Comparison of ENCODE assay signal across 11 cellular contexts in the genomic region with DNA sequence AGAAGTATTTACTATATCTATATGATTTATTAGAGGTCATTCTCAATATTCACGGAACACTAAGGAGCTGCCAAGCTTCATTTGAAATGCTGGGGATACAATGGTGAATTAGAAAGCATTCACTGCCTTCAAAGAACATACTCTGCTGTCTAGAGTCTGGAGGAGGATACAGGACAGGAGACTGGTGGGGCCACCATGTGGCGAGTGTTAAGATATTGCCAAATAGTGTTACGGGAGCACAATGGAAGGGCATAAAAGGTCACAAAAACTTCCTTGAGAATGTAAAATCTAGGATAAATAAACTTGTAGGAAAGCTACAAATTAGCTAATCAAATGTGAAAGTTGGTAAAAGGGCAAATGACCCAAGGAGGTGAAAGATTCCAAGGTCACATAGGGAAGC.
DNase-seq lines count a peak whose midpoint lies in the region; ATAC-seq and TF ChIP-seq lines count a peak whose summit lies in the region.
"Had no signal": no experiment of that assay in that cellular context is flagged by ENCODE, and none has a peak within 500 bp of the region (broad histone marks: within the 10 kb centered on the region; RNA-seq: fewer than 3 reads in every experiment).

No MANE protein-coding gene starts in this region.

- no peaks in the 10 kb centered on the region for H3K27me3 Mint-ChIP-seq in osteocyte (ENCODE audit: unreplicated experiment)
- H3K27me3 Mint-ChIP-seq: activated naive CD4-positive, alpha-beta T cell treated with anti-CD3 and anti-CD28 coated beads, Interleukin-2, amount 10 ng/mL, durations not matched to agents 7 days and 5 days had no signal

- H3K4me2 ChIP-seq in Loucy (ENCODE audit: low read depth, low read length, poor library complexity, severe bottlenecking): no peak overlapping the region
- H3K4me2 ChIP-seq in MM.1S (ENCODE audit: low read depth, low read length): no peak overlapping the region

- H3K36me3 Mint-ChIP-seq in osteocyte (ENCODE audit: unreplicated experiment): no peaks in the 10 kb centered on the region
- H3K36me3 Mint-ChIP-seq: activated naive CD4-positive, alpha-beta T cell treated with anti-CD3 and anti-CD28 coated beads, Interleukin-2, amount 10 ng/mL, durations not matched to agents 7 days and 5 days had no signal

- H3K36me3 ChIP-seq in GM06990 (ENCODE audit: control insufficient read depth, insufficient read depth, low read length) (no peaks in the 10 kb centered on the region), Loucy (ENCODE audit: insufficient read depth, low read length) (no peaks in the 10 kb centered on the region), MG63 (no peaks in the 10 kb centered on the region), MM.1S (replicated peaks; ENCODE audit: insufficient read depth, low read length) (no peaks in the 10 kb centered on the region)
- H3K36me3 ChIP-seq: sigmoid colon had no signal

- H3K4me3 Mint-ChIP-seq in osteocyte (ENCODE audit: unreplicated experiment): no peak overlapping the region
- H3K4me3 Mint-ChIP-seq: activated naive CD4-positive, alpha-beta T cell treated with anti-CD3 and anti-CD28 coated beads, Interleukin-2, amount 10 ng/mL, durations not matched to agents 7 days and 5 days had no signal

- H3F3A ChIP-seq in Loucy (ENCODE audit: low read depth): no peaks in the 10 kb centered on the region
- H3F3A ChIP-seq in MM.1S (ENCODE audit: insufficient read depth, low read length): no peaks in the 10 kb centered on the region

- H3K27me3 ChIP-seq in GM06990 (replicated peaks; ENCODE audit: control insufficient read depth, insufficient read depth, low read length) (no peaks in the 10 kb centered on the region), Loucy (ENCODE audit: insufficient read depth, low read length, poor library complexity, severe bottlenecking) (no peaks in the 10 kb centered on the region), dorsolateral prefrontal cortex (no peaks in the 10 kb centered on the region), MG63 (no peaks in the 10 kb centered on the region), MM.1S (replicated peaks; ENCODE audit: insufficient read depth, low read length) (no peaks in the 10 kb centered on the region)
- H3K27me3 ChIP-seq: sigmoid colon had no signal

- H3K9me2 ChIP-seq in Loucy (replicated peaks; ENCODE audit: low read depth, low read length) (no peaks in the 10 kb centered on the region), MM.1S (replicated peaks; ENCODE audit: insufficient read depth, low read length) (no peaks in the 10 kb centered on the region)

- H4K20me1 ChIP-seq in Loucy (ENCODE audit: insufficient read depth, low read length, poor library complexity, severe bottlenecking): no peaks in the 10 kb centered on the region
- no peaks in the 10 kb centered on the region for H4K20me1 ChIP-seq in MM.1S (ENCODE audit: insufficient read depth, low read length)

- H2AFZ ChIP-seq in Loucy (ENCODE audit: low read length) (no peak overlapping the region), MM.1S (ENCODE audit: low read length) (no peak overlapping the region)

- H3K4me3 ChIP-seq in GM06990 (replicated peaks; ENCODE audit: low read depth, low read length) (no peak overlapping the region), Loucy (ENCODE audit: low read length, poor library complexity, severe bottlenecking) (no peak overlapping the region), dorsolateral prefrontal cortex (no peak overlapping the region), MG63 (no peak overlapping the region), MM.1S (ENCODE audit: low read length) (no peak overlapping the region)
- H3K4me3 ChIP-seq: sigmoid colon had no signal

- H3K9ac ChIP-seq in Loucy (ENCODE audit: low read depth, low read length, poor library complexity, severe bottlenecking): no peak overlapping the region
- no peak overlapping the region for H3K9ac ChIP-seq in MM.1S (ENCODE audit: low read length)

- no peak overlapping the region for H3K27ac ChIP-seq in dorsolateral prefrontal cortex
- H3K27ac ChIP-seq in MM.1S (ENCODE audit: low read length): no peak overlapping the region
- H3K27ac ChIP-seq: sigmoid colon had no signal

- H3K4me1 ChIP-seq in Loucy (ENCODE audit: insufficient read depth, low read length, poor library complexity, severe bottlenecking): no peaks in the 10 kb centered on the region
- peaks cover 13% of the 10 kb centered on the region; the same call in 1 of the 2 replicates for H3K4me1 ChIP-seq in MM.1S (ENCODE audit: low read length)
- H3K4me1 ChIP-seq: sigmoid colon had no signal

- TF ChIP-seq CTCF in GM06990 (IDR thresholded peaks at IDR 0.05; ENCODE audit: insufficient read depth, low read length, poor library complexity, severe bottlenecking) (peak; percentile 12), Loucy (conservative IDR thresholded peaks at IDR 0.05; ENCODE audit: low read length) (peak; percentile 35; the same call in 1 of the 2 replicates), dorsolateral prefrontal cortex (IDR thresholded peaks at IDR 0.05 in 54 of 56, conservative IDR thresholded peaks at IDR 0.05 in 2 of 56; ENCODE audit: low read depth in 1 of 56, partially characterized antibody in 56 of 56) (peak in 29 of 56 donors; percentile 7 to 54 (median 26)), osteocyte (IDR thresholded peaks at IDR 0.05) (peak; percentile 11), MM.1S (IDR thresholded peaks at IDR 0.05; ENCODE audit: low read length) (no peak)

- ATAC-seq in GM19324 (IDR thresholded peaks at IDR 0.05; ENCODE audit: low FRiP score, unreplicated experiment): no peak
- ATAC-seq: left ventricle myocardium superior had no signal

- no peaks in the 10 kb centered on the region for H3K9me3 Mint-ChIP-seq in osteocyte (ENCODE audit: unreplicated experiment)

- DNase-seq in GM06990 (ENCODE audit: extremely low read depth, insufficient read length): no peak
- no peak for DNase-seq in dorsolateral prefrontal cortex
- DNase-seq in osteocyte (ENCODE audit: extremely low spot score, unreplicated experiment): no peak
- no peak for DNase-seq in MG63
- DNase-seq in MM.1S: no peak
- DNase-seq: activated CD4-positive, CD25-positive, alpha-beta regulatory T cell treated with anti-CD3 and anti-CD28 coated beads, Interleukin-2, amount 50 U/mL, for 72 hours; activated naive CD4-positive, alpha-beta T cell treated with anti-CD3 and anti-CD28 coated beads, Interleukin-2, amount 10 ng/mL, durations not matched to agents 7 days and 5 days; left ventricle myocardium superior; sigmoid colon had no signal

- H3K9me3 ChIP-seq in Loucy (ENCODE audit: insufficient read depth, low read depth, low read length): no peaks in the 10 kb centered on the region
- no peaks in the 10 kb centered on the region for H3K9me3 ChIP-seq in MG63
- H3K9me3 ChIP-seq in MM.1S (replicated peaks; ENCODE audit: insufficient read depth, low read length): no peaks in the 10 kb centered on the region
- H3K9me3 ChIP-seq: sigmoid colon had no signal

- H3K27ac Mint-ChIP-seq in osteocyte (ENCODE audit: unreplicated experiment): no peak overlapping the region
- H3K27ac Mint-ChIP-seq: activated naive CD4-positive, alpha-beta T cell treated with anti-CD3 and anti-CD28 coated beads, Interleukin-2, amount 10 ng/mL, durations not matched to agents 7 days and 5 days had no signal

- no peaks in the 10 kb centered on the region for H3K79me2 ChIP-seq in Loucy (ENCODE audit: insufficient read depth, low read length)
- H3K79me2 ChIP-seq in MM.1S (ENCODE audit: low read length): no peaks in the 10 kb centered on the region

- H3K4me1 Mint-ChIP-seq in osteocyte (ENCODE audit: unreplicated experiment): peaks cover 7% of the 10 kb centered on the region
- H3K4me1 Mint-ChIP-seq: activated naive CD4-positive, alpha-beta T cell treated with anti-CD3 and anti-CD28 coated beads, Interleukin-2, amount 10 ng/mL, durations not matched to agents 7 days and 5 days had no signal

- intact Hi-C loops in dorsolateral prefrontal cortex (cut with DNase I): no loop called here
